In genomic region chr14:59254911-59255545, GRCh38 we compare ENCODE assay signal across 8 cellular contexts.
DNase-seq lines count a peak whose midpoint lies in the region; ATAC-seq lines count a peak whose summit lies in the region.

No MANE protein-coding gene starts in this region.

- H3K4me1 ChIP-seq in Karpas-422 (ENCODE audit: low read length) (peaks cover 23% of the 10 kb centered on the region), skeletal muscle satellite cell (ENCODE audit: control insufficient read depth, insufficient read depth, low read length) (peaks cover 19% of the 10 kb centered on the region)

- H3K9me3 ChIP-seq in Karpas-422 (ENCODE audit: low read length) (no peaks in the 10 kb centered on the region), skeletal muscle satellite cell (replicated peaks; ENCODE audit: low read length) (no peaks in the 10 kb centered on the region)

- H3K36me3 ChIP-seq in Karpas-422 (ENCODE audit: insufficient read depth, low read length), result no peaks in the 10 kb centered on the region
- H3K36me3 ChIP-seq in skeletal muscle satellite cell (ENCODE audit: insufficient read depth, low read length), result no peaks in the 10 kb centered on the region

- ATAC-seq in GM18873 (IDR thresholded peaks at IDR 0.05; ENCODE audit: low FRiP score, unreplicated experiment) (peak; percentile 55), esophagus mucosa (peak; percentile 33), HG03520 (IDR thresholded peaks at IDR 0.05; ENCODE audit: unreplicated experiment) (no peak)
- no peak for ATAC-seq in activated CD4-positive, CD25-positive, alpha-beta regulatory T cell treated with anti-CD3 and anti-CD28 coated beads, Interleukin-2, amount 50 U/mL, for 24 hours

- peaks cover 43% of the 10 kb centered on the region; the same call in 1 of the 2 replicates for H4K20me1 ChIP-seq in Karpas-422 (ENCODE audit: insufficient read depth, low read depth, low read length)

- H3K27me3 ChIP-seq in Karpas-422 (ENCODE audit: low read length) (no peaks in the 10 kb centered on the region), skeletal muscle satellite cell (ENCODE audit: control insufficient read depth, insufficient read depth, low read length) (no peaks in the 10 kb centered on the region)

- DNase-seq in Karpas-422 (no peak), NCI-H446 treated with DMSO at 0.1 percent for 48 hours (lab: John Stamatoyannopoulos, UW) (no peak), NCI-H82 treated with DMSO at 0.1 percent for 48 hours (lab: John Stamatoyannopoulos, UW; ENCODE audit: unreplicated experiment) (no peak)

- peak overlapping the region; percentile 26 for H3K4me2 ChIP-seq in Karpas-422 (ENCODE audit: low read depth, low read length, poor library complexity, severe bottlenecking)
- peak overlapping the region; percentile 33 for H3K4me2 ChIP-seq in skeletal muscle satellite cell (ENCODE audit: low read length)

- H3K9ac ChIP-seq in Karpas-422 (ENCODE audit: low read length) (no peak overlapping the region), skeletal muscle satellite cell (ENCODE audit: low read depth, low read length) (no peak overlapping the region)

- no peaks in the 10 kb centered on the region for H3K79me2 ChIP-seq in Karpas-422 (ENCODE audit: low read length)

- no peak overlapping the region for H2AFZ ChIP-seq in Karpas-422 (ENCODE audit: low read length)

- no peak overlapping the region for H3K27ac ChIP-seq in Karpas-422 (ENCODE audit: low read length)

- no peaks in the 10 kb centered on the region for H3K9me2 ChIP-seq in Karpas-422 (replicated peaks; ENCODE audit: insufficient read depth, low read length)

- no peak overlapping the region for H3K4me3 ChIP-seq in Karpas-422 (ENCODE audit: low read length)
- peak overlapping the region; percentile 23 for H3K4me3 ChIP-seq in skeletal muscle satellite cell (ENCODE audit: low read length)

Comparison
In these comparisons a context has a peak if more than half of its experiments do, and no peak if none do; other contexts are left out.
1. ATAC-seq: peak in GM18873 (single experiment) and esophagus mucosa (single experiment); none in activated CD4-positive, CD25-positive, alpha-beta regulatory T cell treated with anti-CD3 and anti-CD28 coated beads, Interleukin-2, amount 50 U/mL, for 24 hours (0 of 2) and HG03520 (single experiment).